1 cellular context compared by ENCODE assay signal in genomic region chr14:56794088-56794556, GRCh38.
TF ChIP-seq lines count a peak whose summit lies in the region.

No MANE protein-coding gene starts in this region.

TF ChIP-seq in GM23338, 12 proteins besides CTCF, POLR2A, EP300 and RAD21 (continued from another document):
- TF ChIP-seq REST (IDR thresholded peaks at IDR 0.05; ENCODE audit: unreplicated experiment) (no peak), POLR2AphosphoS5 (IDR thresholded peaks at IDR 0.05; ENCODE audit: low read depth) (peak; percentile 52), STAT1 (IDR thresholded peaks at IDR 0.05; ENCODE audit: unreplicated experiment) (no peak), CREB1 (CRISPR knock-in tag; IDR thresholded peaks at IDR 0.05; ENCODE audit: low read depth) (peak; percentile 60)
